ENCODE assay signal across 12 cellular contexts in genomic region chr1:8027748-8028631, GRCh38. TPM values are rescaled to one million over a fixed set of nuclear protein-coding genes. Genes with fewer than 3 reads are reported as not detected.
A peak's percentile ranks its signal among the peaks of the same experiment; 100 is the strongest.
DNase-seq lines count a peak whose midpoint lies in the region; ATAC-seq, FAIRE-seq and TF ChIP-seq lines count a peak whose summit lies in the region.
"Had no signal": no experiment of that assay in that cellular context is flagged by ENCODE, and none has a peak within 500 bp of the region (broad histone marks: within the 10 kb centered on the region; RNA-seq: fewer than 3 reads in every experiment).

No MANE protein-coding gene starts in this region.

- no peaks in the 10 kb centered on the region for H3K9me3 ChIP-seq in heart right ventricle
- no peaks in the 10 kb centered on the region for H3K9me3 ChIP-seq in astrocyte (ENCODE audit: insufficient read depth, low read depth, low read length)
- H3K9me3 ChIP-seq in lower lobe of right lung: no peaks in the 10 kb centered on the region
- no peaks in the 10 kb centered on the region for H3K9me3 ChIP-seq in vagina
- H3K9me3 ChIP-seq: spleen had no signal

- no peak for DNase-seq in heart right ventricle
- DNase-seq in left ventricle myocardium superior: no peak
- peak; percentile 89 for DNase-seq in astrocyte (ENCODE audit: low read depth)
- no peak for DNase-seq in lower lobe of right lung
- DNase-seq in vagina (ENCODE audit: extremely low spot score in 2 of 2): no peak
- no peak for DNase-seq in stimulated activated effector memory CD8-positive, alpha-beta T cell treated with anti-CD3 and anti-CD28 coated beads, Interleukin-12 subunit alpha, Interleukin-12 subunit beta, amount 100 ng/mL, for 72 hours (ENCODE audit: low spot score in 2 of 2)
- no peak for DNase-seq in activated CD8-positive, alpha-beta memory T cell treated with anti-CD3 and anti-CD28 coated beads, Interleukin-2, amount 50 U/mL, for 48 hours
- DNase-seq: spleen had no signal

- H2AFZ ChIP-seq in astrocyte (ENCODE audit: low read depth, low read length): no peak overlapping the region

- H3K4me3 ChIP-seq in heart right ventricle: peak overlapping the region in 1 of 10 donors; percentile 88
- H3K4me3 ChIP-seq in astrocyte (ENCODE audit: insufficient read depth, low read depth, low read length): peak overlapping the region; percentile 61
- H3K4me3 ChIP-seq in lower lobe of right lung: peak overlapping the region; percentile 76
- H3K4me3 ChIP-seq in vagina: no peak overlapping the region
- H3K4me3 ChIP-seq: cardiac muscle cell had no signal

- no peak for ATAC-seq in heart right ventricle
- no peak for ATAC-seq in left ventricle myocardium superior
- ATAC-seq in lower lobe of right lung: peak in 1 of 2 donors; percentile 4
- no peak for ATAC-seq in stimulated activated effector memory CD8-positive, alpha-beta T cell treated with anti-CD3 and anti-CD28 coated beads, Interleukin-12 subunit alpha, Interleukin-12 subunit beta, amount 100 ng/mL, for 72 hours
- no peak for ATAC-seq in HG02870 (IDR thresholded peaks at IDR 0.05; ENCODE audit: unreplicated experiment)

- H3K27ac ChIP-seq in heart right ventricle (peak overlapping the region in 8 of 10 donors; percentile 21 to 93 (median 90)), astrocyte (ENCODE audit: low read depth, low read length) (peak overlapping the region; percentile 87), lower lobe of right lung (peak overlapping the region; percentile 95), vagina (peak overlapping the region; percentile 94)
- H3K27ac ChIP-seq: cardiac muscle cell had no signal

- peaks cover 27% of the 10 kb centered on the region for H4K20me1 ChIP-seq in astrocyte (ENCODE audit: insufficient read depth, low read length)

- WGBS in heart right ventricle, 2 donors: 37 to 49% methylated on average over 8 of the region's 8 CpGs

- H3K4me1 Mint-ChIP-seq in astrocyte (ENCODE audit: low read depth, unreplicated experiment): peaks cover 31% of the 10 kb centered on the region
- peaks cover 15% of the 10 kb centered on the region for H3K4me1 Mint-ChIP-seq in stimulated activated effector memory CD8-positive, alpha-beta T cell treated with anti-CD3 and anti-CD28 coated beads, Interleukin-12 subunit alpha, Interleukin-12 subunit beta, amount 100 ng/mL, for 72 hours

- intact Hi-C loops in heart right ventricle (cut with DNase I): loop anchor here (1.0 to 10.0 kb wide), 9 partner anchors 46 to 677 kb away; partner anchors contain the start of gene SLC45A1 (in 2 of the 10)
- intact Hi-C loops in left ventricle myocardium superior (cut with micrococcal nuclease): loop anchor here (10.0 kb wide), 1 partner anchor 287 kb away; the partner anchor contains the start of gene SLC45A1
- intact Hi-C loops in lower lobe of right lung (cut with DNase I): no loop called here
- intact Hi-C loops in vagina (cut with DNase I): loop anchor here (5.0 kb wide), 1 partner anchor 289 kb away; the partner anchor contains the start of gene SLC45A1

- H3K4me2 ChIP-seq in astrocyte (ENCODE audit: low read length): peak overlapping the region; percentile 94

- TF ChIP-seq CTCF in heart right ventricle (IDR thresholded peaks at IDR 0.05) (no peak), astrocyte (IDR thresholded peaks at IDR 0.05; ENCODE audit: insufficient read depth, low read depth, low read length) (no peak), lower lobe of right lung (IDR thresholded peaks at IDR 0.05) (no peak), vagina (IDR thresholded peaks at IDR 0.05) (no peak)

- H3K27ac Mint-ChIP-seq in astrocyte (ENCODE audit: unreplicated experiment): peak overlapping the region; percentile 37
- H3K27ac Mint-ChIP-seq in stimulated activated effector memory CD8-positive, alpha-beta T cell treated with anti-CD3 and anti-CD28 coated beads, Interleukin-12 subunit alpha, Interleukin-12 subunit beta, amount 100 ng/mL, for 72 hours: no peak overlapping the region

- peak overlapping the region; percentile 85 for H3K4me3 Mint-ChIP-seq in astrocyte (ENCODE audit: unreplicated experiment)
- no peak overlapping the region for H3K4me3 Mint-ChIP-seq in stimulated activated effector memory CD8-positive, alpha-beta T cell treated with anti-CD3 and anti-CD28 coated beads, Interleukin-12 subunit alpha, Interleukin-12 subunit beta, amount 100 ng/mL, for 72 hours

- H3K36me3 ChIP-seq in heart right ventricle (no peaks in the 10 kb centered on the region), astrocyte (ENCODE audit: insufficient read depth, low read length) (no peaks in the 10 kb centered on the region), lower lobe of right lung (no peaks in the 10 kb centered on the region), vagina (no peaks in the 10 kb centered on the region)
- H3K36me3 ChIP-seq: cardiac muscle cell, spleen had no signal

- H3K27me3 Mint-ChIP-seq in astrocyte (ENCODE audit: low read depth, unreplicated experiment): no peaks in the 10 kb centered on the region

- peaks cover 0 to 53% (median 35%) of the 10 kb centered on the region in 9 donors for H3K4me1 ChIP-seq in heart right ventricle
- H3K4me1 ChIP-seq in astrocyte (ENCODE audit: insufficient read depth, low read length): peaks cover 37% of the 10 kb centered on the region
- H3K4me1 ChIP-seq in lower lobe of right lung: peaks cover 49% of the 10 kb centered on the region
- H3K4me1 ChIP-seq in vagina: peaks cover 44% of the 10 kb centered on the region

- peaks cover 40% of the 10 kb centered on the region for H3K79me2 ChIP-seq in astrocyte (ENCODE audit: insufficient read depth, low read length)

- H3K9ac ChIP-seq in astrocyte (ENCODE audit: low read length): peak overlapping the region; percentile 95

- peaks cover 2% of the 10 kb centered on the region for H3K36me3 Mint-ChIP-seq in astrocyte (ENCODE audit: low read depth, unreplicated experiment)
- H3K36me3 Mint-ChIP-seq in stimulated activated effector memory CD8-positive, alpha-beta T cell treated with anti-CD3 and anti-CD28 coated beads, Interleukin-12 subunit alpha, Interleukin-12 subunit beta, amount 100 ng/mL, for 72 hours: peaks cover 5% of the 10 kb centered on the region

- no peak for FAIRE-seq in astrocyte (lab: Jason Lieb, UNC)
- FAIRE-seq: D721Med had no signal

- H3K27me3 ChIP-seq in heart right ventricle (peaks cover 0 to 58% (median 0%) of the 10 kb centered on the region in 7 donors), astrocyte (ENCODE audit: insufficient read depth, low read length) (no peaks in the 10 kb centered on the region), lower lobe of right lung (ENCODE audit: low read depth) (no peaks in the 10 kb centered on the region), vagina (no peaks in the 10 kb centered on the region)
- H3K27me3 ChIP-seq: cardiac muscle cell had no signal

- no peak for TF ChIP-seq POLR2A in vagina (IDR thresholded peaks at IDR 0.05)

- H3K9me3 Mint-ChIP-seq in astrocyte (ENCODE audit: unreplicated experiment): no peaks in the 10 kb centered on the region
- no peaks in the 10 kb centered on the region for H3K9me3 Mint-ChIP-seq in stimulated activated effector memory CD8-positive, alpha-beta T cell treated with anti-CD3 and anti-CD28 coated beads, Interleukin-12 subunit alpha, Interleukin-12 subunit beta, amount 100 ng/mL, for 72 hours

RNA-seq across cellular contexts. Expression of gene ERRFI1, which starts 1.9 kb away (rescaled TPM):
- total RNA-seq in heart right ventricle: 10 to 100 TPM in 5 of 10 donors, 1 to 10 TPM in 5; 5.8 to 15.9 (median 10.0) TPM
- 10 to 100 TPM in 1 of 2 donors, 1 to 10 TPM in 1; 6.5 to 17.5 TPM for polyA plus RNA-seq in heart right ventricle
- 10.2 TPM for total RNA-seq in left ventricle myocardium superior
- total RNA-seq in astrocyte: 81.5 and 119 TPM in 2 replicates
- total RNA-seq in lower lobe of right lung: 65.1 TPM
- 160 TPM for total RNA-seq in vagina
- total RNA-seq: OCI-LY7 had no signal

Comparison
In these comparisons a context has a peak if more than half of its experiments do, and no peak if none do; other contexts are left out.
1. H3K4me3 ChIP-seq: peak in astrocyte (single experiment) and lower lobe of right lung (single experiment); none in vagina (0 of 2).
2. Peak in every context shown above with its lines, with median percentiles within 50 percentile points of each other: H3K27ac ChIP-seq.